11 cellular contexts compared by ENCODE assay signal in the genomic region with DNA sequence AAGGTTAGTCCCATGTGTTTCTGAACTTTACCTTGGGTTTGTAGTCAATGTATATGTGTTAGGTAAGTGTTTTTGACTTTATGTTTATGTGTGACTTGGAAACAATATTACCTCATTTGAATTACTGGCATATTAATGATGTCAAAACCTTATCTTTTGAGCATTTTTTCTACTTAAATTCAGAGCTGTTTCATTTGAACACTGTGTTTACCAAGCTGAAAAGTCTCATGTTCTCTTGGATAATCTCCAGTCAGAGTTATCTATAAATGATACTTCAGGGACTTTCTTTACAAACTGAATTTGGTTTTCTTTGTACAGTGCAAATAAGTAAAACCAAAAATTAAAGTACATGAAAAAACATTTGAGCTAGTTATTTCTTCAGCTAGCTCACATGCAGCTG.
"Had no signal": no experiment of that assay in that cellular context is flagged by ENCODE, and none has a peak within 500 bp of the region (broad histone marks: within the 10 kb centered on the region; RNA-seq: fewer than 3 reads in every experiment).

No MANE protein-coding gene starts in this region.

- H3K27ac Mint-ChIP-seq: activated naive CD4-positive, alpha-beta T cell treated with anti-CD3 and anti-CD28 coated beads, Interleukin-2, amount 10 ng/mL, durations not matched to agents 7 days and 5 days; activated T-helper 2 cell treated with anti-CD3 and anti-CD28 coated beads, Interferon-gamma antibody, Interleukin-2, Interleukin-4, amounts not matched to agents 10 μg/mL and 5 μg/mL and 100 μg/mL, durations not matched to agents 14 hours and 24 hours and 36 hours; nephron progenitor cell; stimulated activated naive B cell treated with anti-CD40 and anti-IgM and Interleukin-4, amounts not matched to agents 10 μg/mL and 1 μg/mL and 100 μg/mL, for 72 hours had no signal

- H3K4me1 Mint-ChIP-seq: activated naive CD4-positive, alpha-beta T cell treated with anti-CD3 and anti-CD28 coated beads, Interleukin-2, amount 10 ng/mL, durations not matched to agents 7 days and 5 days; stimulated activated naive B cell treated with anti-CD40 and anti-IgM and Interleukin-4, amounts not matched to agents 10 μg/mL and 1 μg/mL and 100 μg/mL, for 72 hours had no signal

- H3K27me3 Mint-ChIP-seq: activated naive CD4-positive, alpha-beta T cell treated with anti-CD3 and anti-CD28 coated beads, Interleukin-2, amount 10 ng/mL, durations not matched to agents 7 days and 5 days; stimulated activated naive B cell treated with anti-CD40 and anti-IgM and Interleukin-4, amounts not matched to agents 10 μg/mL and 1 μg/mL and 100 μg/mL, for 72 hours had no signal

- DNase-seq: activated CD4-positive, alpha-beta T cell treated with anti-CD3 and anti-CD28 coated beads, Interleukin-2, amount 50 U/mL, for 4 hours; activated CD4-positive, CD25-positive, alpha-beta regulatory T cell treated with anti-CD3 and anti-CD28 coated beads, Interleukin-2, amount 50 U/mL, for 72 hours; activated naive CD4-positive, alpha-beta T cell treated with anti-CD3 and anti-CD28 coated beads, Interleukin-2, amount 10 ng/mL, durations not matched to agents 7 days and 5 days; dorsolateral prefrontal cortex; kidney; mesendoderm; nephron progenitor cell; stimulated activated CD4-positive, alpha-beta T cell treated with anti-CD3 and anti-CD28 coated beads, Interleukin-4, amount 100 ng/mL, for 1 hour; stimulated activated naive B cell treated with anti-CD40 and anti-IgM and Interleukin-4, amounts not matched to agents 10 μg/mL and 1 μg/mL and 100 μg/mL, for 72 hours had no signal

- H3K27ac ChIP-seq: cardiac muscle cell had no signal

- H3K27me3 ChIP-seq: cardiac muscle cell, dorsolateral prefrontal cortex had no signal

- H3K36me3 Mint-ChIP-seq: activated naive CD4-positive, alpha-beta T cell treated with anti-CD3 and anti-CD28 coated beads, Interleukin-2, amount 10 ng/mL, durations not matched to agents 7 days and 5 days; stimulated activated naive B cell treated with anti-CD40 and anti-IgM and Interleukin-4, amounts not matched to agents 10 μg/mL and 1 μg/mL and 100 μg/mL, for 72 hours had no signal

- H3K4me3 Mint-ChIP-seq: activated naive CD4-positive, alpha-beta T cell treated with anti-CD3 and anti-CD28 coated beads, Interleukin-2, amount 10 ng/mL, durations not matched to agents 7 days and 5 days; nephron progenitor cell; stimulated activated naive B cell treated with anti-CD40 and anti-IgM and Interleukin-4, amounts not matched to agents 10 μg/mL and 1 μg/mL and 100 μg/mL, for 72 hours had no signal

- H3K36me3 ChIP-seq: cardiac muscle cell had no signal

- H3K4me3 ChIP-seq: cardiac muscle cell had no signal

- H3K9me3 Mint-ChIP-seq: activated naive CD4-positive, alpha-beta T cell treated with anti-CD3 and anti-CD28 coated beads, Interleukin-2, amount 10 ng/mL, durations not matched to agents 7 days and 5 days; activated T-helper 2 cell treated with anti-CD3 and anti-CD28 coated beads, Interferon-gamma antibody, Interleukin-2, Interleukin-4, amounts not matched to agents 10 μg/mL and 5 μg/mL and 100 μg/mL, durations not matched to agents 14 hours and 24 hours and 36 hours; nephron progenitor cell; stimulated activated naive B cell treated with anti-CD40 and anti-IgM and Interleukin-4, amounts not matched to agents 10 μg/mL and 1 μg/mL and 100 μg/mL, for 72 hours had no signal
